Comparison of ENCODE assay signal across 19 cellular contexts in genomic region chr7:128856001-128856718, GRCh38. TPM values are rescaled to one million over a fixed set of nuclear protein-coding genes. Genes with fewer than 3 reads are reported as not detected.
DNase-seq lines count a peak whose midpoint lies in the region; ATAC-seq, FAIRE-seq and TF ChIP-seq lines count a peak whose summit lies in the region.
"Had no signal": no experiment of that assay in that cellular context is flagged by ENCODE, and none has a peak within 500 bp of the region (broad histone marks: within the 10 kb centered on the region; RNA-seq: fewer than 3 reads in every experiment).

No MANE protein-coding gene starts in this region.

- no peak overlapping the region for H2AFZ ChIP-seq in astrocyte (ENCODE audit: low read depth, low read length)

- H4K20me1 ChIP-seq in astrocyte (ENCODE audit: insufficient read depth, low read length) = peaks cover 71% of the 10 kb centered on the region

- H3K4me1 Mint-ChIP-seq in stimulated activated naive CD8-positive, alpha-beta T cell treated with anti-CD3 and anti-CD28 coated beads, Interleukin-15, amount 100 ng/mL, for 72 hours = no peaks in the 10 kb centered on the region
- peaks cover 7% of the 10 kb centered on the region for H3K4me1 Mint-ChIP-seq in astrocyte (ENCODE audit: low read depth, unreplicated experiment)

- intact Hi-C loops in psoas muscle (cut with DNase I) = no loop called here

- peaks cover 19% of the 10 kb centered on the region for H3K36me3 Mint-ChIP-seq in astrocyte (ENCODE audit: low read depth, unreplicated experiment)
- H3K36me3 Mint-ChIP-seq: CD4-positive, alpha-beta memory T cell had no signal

- H3K9me3 Mint-ChIP-seq in stimulated activated naive CD8-positive, alpha-beta T cell treated with anti-CD3 and anti-CD28 coated beads, Interleukin-15, amount 100 ng/mL, for 72 hours = no peaks in the 10 kb centered on the region
- no peaks in the 10 kb centered on the region for H3K9me3 Mint-ChIP-seq in astrocyte (ENCODE audit: unreplicated experiment)
- H3K9me3 Mint-ChIP-seq: CD4-positive, alpha-beta memory T cell had no signal

- H3K9ac ChIP-seq in astrocyte (ENCODE audit: low read length) = no peak overlapping the region

- H3K27ac ChIP-seq in astrocyte (ENCODE audit: low read depth, low read length) (no peak overlapping the region), psoas muscle (peak overlapping the region; percentile 53)
- H3K27ac ChIP-seq: C4-2B, HL-60 had no signal

- H3K9me3 ChIP-seq in astrocyte (ENCODE audit: insufficient read depth, low read depth, low read length) (no peaks in the 10 kb centered on the region), psoas muscle (no peaks in the 10 kb centered on the region)

- no peak overlapping the region for H3K27ac Mint-ChIP-seq in stimulated activated naive CD8-positive, alpha-beta T cell treated with anti-CD3 and anti-CD28 coated beads, Interleukin-15, amount 100 ng/mL, for 72 hours
- peak overlapping the region; percentile 18 for H3K27ac Mint-ChIP-seq in astrocyte (ENCODE audit: unreplicated experiment)
- H3K27ac Mint-ChIP-seq: B cell; CD4-positive, alpha-beta memory T cell had no signal

- ATAC-seq in stimulated activated naive CD8-positive, alpha-beta T cell treated with anti-CD3 and anti-CD28 coated beads, Interleukin-15, amount 100 ng/mL, for 72 hours = peak; percentile 3
- ATAC-seq in stimulated activated naive CD8-positive, alpha-beta T cell treated with anti-CD3 and anti-CD28 coated beads, Interleukin-15, Interleukin-2, amounts not matched to agents 100 U/mL and 50 U/mL, for 24 hours = no peak
- ATAC-seq in psoas muscle (peak in 2 of 4 donors; percentile 0 to 2), GM18511 (IDR thresholded peaks at IDR 0.05; ENCODE audit: unreplicated experiment) (no peak)

- H3K79me2 ChIP-seq in astrocyte (ENCODE audit: insufficient read depth, low read length) = peaks cover 4% of the 10 kb centered on the region

- H3K4me1 ChIP-seq in astrocyte (ENCODE audit: insufficient read depth, low read length) (no peaks in the 10 kb centered on the region), psoas muscle (peaks cover 22% of the 10 kb centered on the region)

- DNase-seq in stimulated activated naive CD8-positive, alpha-beta T cell treated with anti-CD3 and anti-CD28 coated beads, Interleukin-15, amount 100 ng/mL, for 72 hours = no peak
- no peak for DNase-seq in stimulated activated naive CD8-positive, alpha-beta T cell treated with anti-CD3 and anti-CD28 coated beads, Interleukin-15, Interleukin-2, amounts not matched to agents 100 U/mL and 50 U/mL, for 24 hours
- DNase-seq in astrocyte (ENCODE audit: low read depth) (no peak), psoas muscle (no peak), NCI-H2227 treated with DMSO at 0.1 percent for 48 hours (lab: John Stamatoyannopoulos, UW) (no peak), activated gamma-delta T cell (lab: John Stamatoyannopoulos, UW) (no peak)
- DNase-seq: CD4-positive, alpha-beta memory T cell; DMS153; DMS79 treated with DMSO at 0.1 percent for 48 hours; EL; HCEC 1CT had no signal

- 51 to 68% (median 54%) methylated on average over 17 of the region's 17 CpGs for WGBS in psoas muscle, 3 donors

- peaks cover 40% of the 10 kb centered on the region for H3K36me3 ChIP-seq in astrocyte (ENCODE audit: insufficient read depth, low read length)
- H3K36me3 ChIP-seq in psoas muscle (ENCODE audit: insufficient read depth in 1 of 2, low read depth in 1 of 2) = peaks cover 3 to 84% of the 10 kb centered on the region in 2 donors

- no peak overlapping the region for H3K4me3 Mint-ChIP-seq in stimulated activated naive CD8-positive, alpha-beta T cell treated with anti-CD3 and anti-CD28 coated beads, Interleukin-15, amount 100 ng/mL, for 72 hours
- H3K4me3 Mint-ChIP-seq in astrocyte (ENCODE audit: unreplicated experiment) = no peak overlapping the region
- H3K4me3 Mint-ChIP-seq: B cell; CD4-positive, alpha-beta memory T cell had no signal

- H3K4me3 ChIP-seq in astrocyte (ENCODE audit: insufficient read depth, low read depth, low read length) = no peak overlapping the region
- no peak overlapping the region for H3K4me3 ChIP-seq in psoas muscle

- no peak overlapping the region for H3K4me2 ChIP-seq in astrocyte (ENCODE audit: low read length)

- no peak for FAIRE-seq in astrocyte (lab: Jason Lieb, UNC)
- FAIRE-seq: A204.1, D721Med, GM19239 had no signal

- no peak for TF ChIP-seq CTCF in astrocyte (IDR thresholded peaks at IDR 0.05; ENCODE audit: insufficient read depth, low read depth, low read length)
- no peak for TF ChIP-seq CTCF in psoas muscle (IDR thresholded peaks at IDR 0.05)

- no peaks in the 10 kb centered on the region for H3K27me3 Mint-ChIP-seq in stimulated activated naive CD8-positive, alpha-beta T cell treated with anti-CD3 and anti-CD28 coated beads, Interleukin-15, amount 100 ng/mL, for 72 hours
- no peaks in the 10 kb centered on the region for H3K27me3 Mint-ChIP-seq in astrocyte (ENCODE audit: low read depth, unreplicated experiment)
- H3K27me3 Mint-ChIP-seq: B cell had no signal

- H3K27me3 ChIP-seq in astrocyte (ENCODE audit: insufficient read depth, low read length) (no peaks in the 10 kb centered on the region), psoas muscle (ENCODE audit: insufficient read depth in 3 of 3, low read length in 2 of 3) (no peaks in the 10 kb centered on the region)

RNA-seq across cellular contexts. Expression of gene ATP6V1F, which starts 6.5 kb away (rescaled TPM):
- 193 TPM in 2 replicates for total RNA-seq in astrocyte
- total RNA-seq in psoas muscle = 100 to 1,000 TPM; 103 to 210 (median 131) TPM
- polyA plus RNA-seq in psoas muscle = 100 to 1,000 TPM; 141 to 156 (median 143) TPM

RNA-seq across cellular contexts. Expression of gene FLNC, which starts 26.0 kb away (rescaled TPM):
- total RNA-seq in astrocyte = 308 and 364 TPM in 2 replicates
- total RNA-seq in psoas muscle = 1,000 to 10,000 TPM; 2,884 to 6,311 (median 4,401) TPM
- 1,000 to 10,000 TPM; 1,080 to 4,011 (median 1,658) TPM for polyA plus RNA-seq in psoas muscle
- total RNA-seq: B cell had no signal
- polyA plus RNA-seq: CD4-positive, alpha-beta memory T cell had no signal

RNA-seq across cellular contexts. Expression of gene KCP, which starts 54.3 kb away (rescaled TPM):
- total RNA-seq in astrocyte = 0.20 and 0.41 TPM in 2 replicates
- under 1 TPM; 0.08 to 0.34 (median 0.23) TPM for total RNA-seq in psoas muscle
- polyA plus RNA-seq in psoas muscle = under 1 TPM; 0.03 to 0.16 (median 0.12) TPM
- total RNA-seq: H4 had no signal
- polyA plus RNA-seq: CD4-positive, alpha-beta memory T cell had no signal
